26 cellular contexts compared by ENCODE assay signal in the genomic region with DNA sequence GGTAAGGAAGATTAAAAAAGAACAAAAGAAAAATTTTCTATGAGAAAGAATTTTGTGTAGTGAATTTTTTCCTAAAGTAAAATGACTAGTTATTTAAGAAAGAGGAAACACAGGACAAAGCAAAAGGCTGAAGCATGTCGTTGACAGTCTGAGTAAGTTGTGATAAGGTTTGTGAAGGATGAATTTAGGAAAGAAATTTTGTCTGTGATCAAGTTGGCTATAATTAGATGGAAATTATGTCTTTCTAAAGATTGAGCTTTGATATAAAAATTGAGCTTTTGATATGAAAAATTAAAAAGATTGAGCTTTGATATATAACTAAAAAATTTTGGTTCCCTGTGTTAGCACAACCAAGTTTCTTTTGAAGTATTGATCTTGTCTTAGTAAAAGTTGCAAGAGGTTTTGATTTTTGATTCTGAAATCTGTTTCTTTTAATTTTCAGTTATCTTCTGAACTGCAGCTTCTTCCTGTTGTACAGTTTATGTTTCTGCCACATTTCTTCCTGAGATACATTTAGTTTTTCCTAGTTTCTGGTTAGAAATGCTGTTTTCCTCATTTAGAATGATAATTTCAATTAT.
A peak's percentile ranks its signal among the peaks of the same experiment; 100 is the strongest.
DNase-seq lines count a peak whose midpoint lies in the region; ATAC-seq, FAIRE-seq and TF ChIP-seq lines count a peak whose summit lies in the region.
"Had no signal": no experiment of that assay in that cellular context is flagged by ENCODE, and none has a peak within 500 bp of the region (broad histone marks: within the 10 kb centered on the region; RNA-seq: fewer than 3 reads in every experiment).

No MANE protein-coding gene starts in this region.

- H3K36me3 ChIP-seq in endodermal cell (ENCODE audit: control insufficient read depth, insufficient read depth, low read length) (no peaks in the 10 kb centered on the region), upper lobe of right lung (no peaks in the 10 kb centered on the region)
- H3K36me3 ChIP-seq: BLaER1 treated with 17β-estradiol and CSF1 and Interleukin-3, amounts not matched to agents 10 nM and 100 nM had no signal

- TF ChIP-seq CTCF in endodermal cell (conservative IDR thresholded peaks at IDR 0.05): no peak
- no peak for TF ChIP-seq CTCF in upper lobe of right lung (IDR thresholded peaks at IDR 0.05)

- H3K4me1 ChIP-seq in endodermal cell (ENCODE audit: control insufficient read depth, insufficient read depth, low read length): no peaks in the 10 kb centered on the region
- no peaks in the 10 kb centered on the region for H3K4me1 ChIP-seq in upper lobe of right lung
- H3K4me1 ChIP-seq: BLaER1 treated with 17β-estradiol and CSF1 and Interleukin-3, amounts not matched to agents 10 nM and 100 nM had no signal

- H3K9ac ChIP-seq in endodermal cell (ENCODE audit: extremely low read depth, low read length, poor library complexity, severe bottlenecking): no peak overlapping the region
- H3K9ac ChIP-seq: BLaER1 treated with 17β-estradiol and CSF1 and Interleukin-3, amounts not matched to agents 10 nM and 100 nM had no signal

- WGBS in endodermal cell (ENCODE audit: insufficient coverage in 1 of 2, insufficient read length in 1 of 2), 2 experiments: 79 to 100% methylated on average over 1 of the region's 1 CpG

- no peak overlapping the region for H3K4me3 Mint-ChIP-seq in endodermal cell
- H3K4me3 Mint-ChIP-seq: B cell; CD14-positive monocyte; CD8-positive, alpha-beta memory T cell had no signal

- H3K27ac Mint-ChIP-seq in endodermal cell: no peak overlapping the region
- H3K27ac Mint-ChIP-seq: B cell; CD14-positive monocyte; CD4-positive, alpha-beta memory T cell; CD4-positive, CD25-positive, alpha-beta regulatory T cell; CD8-positive, alpha-beta memory T cell had no signal

- H3K27ac ChIP-seq in endodermal cell (ENCODE audit: low read depth, low read length): no peak overlapping the region
- no peak overlapping the region for H3K27ac ChIP-seq in upper lobe of right lung
- H3K27ac ChIP-seq: BLaER1 treated with 17β-estradiol and CSF1 and Interleukin-3, amounts not matched to agents 10 nM and 100 nM had no signal

- H3K9me3 ChIP-seq in endodermal cell (ENCODE audit: control insufficient read depth, low read length) (peaks cover 40% of the 10 kb centered on the region), upper lobe of right lung (no peaks in the 10 kb centered on the region)

- intact Hi-C loops in upper lobe of right lung (cut with DNase I): no loop called here

- no peaks in the 10 kb centered on the region for H3K4me1 Mint-ChIP-seq in endodermal cell
- H3K4me1 Mint-ChIP-seq: CD14-positive monocyte had no signal

- no peak for DNase-seq in GM18507 (ENCODE audit: extremely low spot score, insufficient read length, low read depth)
- DNase-seq in LHCN-M2 (ENCODE audit: low read depth): peak; percentile 3
- DNase-seq in endodermal cell: no peak
- no peak for DNase-seq in NCI-H1092 treated with DMSO at 0.1 percent for 48 hours (lab: John Stamatoyannopoulos, UW)
- DNase-seq in GDM1 (lab: John Stamatoyannopoulos, UW): no peak
- DNase-seq in C1 segment of cervical spinal cord (lab: John Stamatoyannopoulos, UW): no peak
- DNase-seq in upper lobe of right lung: no peak
- DNase-seq: 8988T; AML-193; CD4-positive, alpha-beta memory T cell; CD4-positive, CD25-positive, alpha-beta regulatory T cell; CD8-positive, alpha-beta memory T cell; COR-L47; DMS 273 treated with DMSO at 0.1 percent for 48 hours; DMS153; DMS53; DMS79; DND-41; EL; GF-D8 had no signal

- peaks cover 37% of the 10 kb centered on the region for H3K9me3 Mint-ChIP-seq in endodermal cell

- FAIRE-seq in GM18507 (lab: Jason Lieb, UNC): peak; percentile 12
- FAIRE-seq in TTC549 (lab: Jason Lieb, UNC): peak; percentile 48
- FAIRE-seq: A204.1, GM12891 had no signal

- H3K27me3 ChIP-seq in endodermal cell (ENCODE audit: control insufficient read depth, insufficient read depth, low read length, poor library complexity, severe bottlenecking): no peaks in the 10 kb centered on the region
- no peaks in the 10 kb centered on the region for H3K27me3 ChIP-seq in upper lobe of right lung
- H3K27me3 ChIP-seq: BLaER1 treated with 17β-estradiol and CSF1 and Interleukin-3, amounts not matched to agents 10 nM and 100 nM had no signal

- no peak for ATAC-seq in upper lobe of right lung

- peak overlapping the region; percentile 51 for H3K4me3 ChIP-seq in endodermal cell (ENCODE audit: low read length)
- H3K4me3 ChIP-seq in upper lobe of right lung: no peak overlapping the region
- H3K4me3 ChIP-seq: BLaER1 treated with 17β-estradiol and CSF1 and Interleukin-3, amounts not matched to agents 10 nM and 100 nM had no signal

- peaks cover 4% of the 10 kb centered on the region for H3K27me3 Mint-ChIP-seq in endodermal cell (ENCODE audit: insufficient read depth)
- H3K27me3 Mint-ChIP-seq: B cell had no signal

- no peaks in the 10 kb centered on the region for H3K36me3 Mint-ChIP-seq in endodermal cell (ENCODE audit: low read depth)
- H3K36me3 Mint-ChIP-seq: CD14-positive monocyte; CD4-positive, alpha-beta memory T cell; CD4-positive, CD25-positive, alpha-beta regulatory T cell had no signal
